27 cellular contexts compared by ENCODE assay signal in the genomic region with DNA sequence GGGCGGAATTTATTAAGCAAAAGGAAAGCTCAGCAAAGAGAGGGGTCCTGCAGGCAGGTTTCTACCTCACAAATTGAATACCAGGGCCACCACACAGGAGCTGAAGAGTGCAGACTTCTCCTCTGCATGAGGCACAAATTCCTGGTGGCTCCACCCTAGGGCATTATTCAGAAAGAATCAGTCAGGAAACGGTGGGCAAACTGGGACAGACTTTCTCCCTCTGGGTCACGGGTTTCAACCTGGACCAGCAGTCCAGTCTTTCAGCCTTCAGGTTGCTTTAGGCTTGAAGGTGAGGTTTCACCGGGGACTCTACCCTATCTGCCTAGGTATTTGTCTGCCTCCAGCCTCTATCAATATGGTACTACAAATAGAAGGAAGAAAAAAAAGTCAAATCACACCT. TPM values are rescaled to one million over a fixed set of nuclear protein-coding genes. Genes with fewer than 3 reads are reported as not detected.
DNase-seq lines count a peak whose midpoint lies in the region; ATAC-seq, FAIRE-seq and TF ChIP-seq lines count a peak whose summit lies in the region.
"Had no signal": no experiment of that assay in that cellular context is flagged by ENCODE, and none has a peak within 500 bp of the region (broad histone marks: within the 10 kb centered on the region; RNA-seq: fewer than 3 reads in every experiment).

No MANE protein-coding gene starts in this region.

- H3K36me3 ChIP-seq in Caco-2 (ENCODE audit: control insufficient read depth, insufficient read depth, low read length) = peaks cover 3% of the 10 kb centered on the region; the same call in 1 of the 2 replicates
- no peaks in the 10 kb centered on the region for H3K36me3 ChIP-seq in mesendoderm (ENCODE audit: control insufficient read depth, insufficient read depth, low read length)
- H3K36me3 ChIP-seq: thoracic aorta, uterus had no signal

- H3K36me3 Mint-ChIP-seq in Caco-2 (ENCODE audit: insufficient read depth, unreplicated experiment) (peaks cover 79% of the 10 kb centered on the region), WTC11 (no peaks in the 10 kb centered on the region)

- H3K4me3 Mint-ChIP-seq in Caco-2 (ENCODE audit: unreplicated experiment) (no peak overlapping the region), WTC11 (no peak overlapping the region)
- H3K4me3 Mint-ChIP-seq in stimulated activated naive CD8-positive, alpha-beta T cell treated with anti-CD3 and anti-CD28 coated beads, Interleukin-15, amount 100 ng/mL, for 72 hours = no peak overlapping the region
- H3K4me3 Mint-ChIP-seq: activated CD4-positive, alpha-beta T cell treated with anti-CD3 and anti-CD28 coated beads, Interleukin-2, amount 10 ng/mL, durations not matched to agents 7 days and 5 days; activated T-cell treated with anti-CD3 and anti-CD28 coated beads, Interleukin-2, amount 50 U/mL, for 4 hours; HFFc6 had no signal

- H3K4me1 ChIP-seq in A549 (peaks cover 71% of the 10 kb centered on the region), Caco-2 (peaks cover 45% of the 10 kb centered on the region), mesendoderm (ENCODE audit: control insufficient read depth, low read depth, low read length) (peaks cover 2% of the 10 kb centered on the region)
- H3K4me1 ChIP-seq: BLaER1, uterus had no signal

- peaks cover 8% of the 10 kb centered on the region for H3K9me3 Mint-ChIP-seq in Caco-2 (ENCODE audit: unreplicated experiment)
- no peaks in the 10 kb centered on the region for H3K9me3 Mint-ChIP-seq in WTC11
- no peaks in the 10 kb centered on the region for H3K9me3 Mint-ChIP-seq in stimulated activated naive CD8-positive, alpha-beta T cell treated with anti-CD3 and anti-CD28 coated beads, Interleukin-15, amount 100 ng/mL, for 72 hours
- H3K9me3 Mint-ChIP-seq: activated CD4-positive, alpha-beta T cell treated with anti-CD3 and anti-CD28 coated beads, Interleukin-2, amount 10 ng/mL, durations not matched to agents 7 days and 5 days; activated T-cell treated with anti-CD3 and anti-CD28 coated beads, Interleukin-2, amount 50 U/mL, for 4 hours; HFFc6 had no signal

- no peak overlapping the region for H2BK15ac ChIP-seq in mesendoderm (replicated peaks; ENCODE audit: low read depth)

- peaks cover 39% of the 10 kb centered on the region for H3K79me2 ChIP-seq in mesendoderm (ENCODE audit: control insufficient read depth, insufficient read depth, low read length)

- WGBS in A549 (ENCODE audit: missing lambda C conversion rate) = 66% methylated on average over 4 of the region's 4 CpGs
- no CpG with 5 or more reads among the region's 4 CpGs for WGBS in mesendoderm (ENCODE audit: extremely low coverage, insufficient coverage, low lambda C conversion rate)

- no peak overlapping the region for H2BK120ac ChIP-seq in mesendoderm (ENCODE audit: low read depth, low read length)

- H3K9me3 ChIP-seq in A549 (no peaks in the 10 kb centered on the region), Caco-2 (no peaks in the 10 kb centered on the region)
- H3K9me3 ChIP-seq: BLaER1, esophagus squamous epithelium, thoracic aorta, uterus had no signal

- no TSS peak for BruUV-seq in Caco-2 (replicated peaks; lab: Mats Ljungman, UMichigan)

- peaks cover 73% of the 10 kb centered on the region for H3K4me1 Mint-ChIP-seq in Caco-2 (ENCODE audit: low read depth, unreplicated experiment)
- H3K4me1 Mint-ChIP-seq in WTC11 = peaks cover 82% of the 10 kb centered on the region
- H3K4me1 Mint-ChIP-seq in stimulated activated naive CD8-positive, alpha-beta T cell treated with anti-CD3 and anti-CD28 coated beads, Interleukin-15, amount 100 ng/mL, for 72 hours = peaks cover 31% of the 10 kb centered on the region

- no peak for TF ChIP-seq EP300 in A549 (IDR thresholded peaks at IDR 0.05)

- H3K79me1 ChIP-seq in mesendoderm (ENCODE audit: low read length) = no peaks in the 10 kb centered on the region

- H3K18ac ChIP-seq in mesendoderm (ENCODE audit: low read length) = no peak overlapping the region

- H2AK5ac ChIP-seq in mesendoderm (ENCODE audit: low read length) = no peak overlapping the region

- H4K8ac ChIP-seq in mesendoderm (ENCODE audit: low read depth, low read length) = no peak overlapping the region

- H3K27ac ChIP-seq in A549 = peak overlapping the region in 1 of 2 experiments; percentile 61; a peak in 3 of 6 replicates
- H3K27ac ChIP-seq in mesendoderm (ENCODE audit: low read depth, low read length) = no peak overlapping the region
- H3K27ac ChIP-seq: BLaER1, esophagus squamous epithelium, GM23248, parathyroid adenoma, uterus, WERI-Rb-1 had no signal

- no peak overlapping the region for H3K56ac ChIP-seq in mesendoderm (ENCODE audit: low read length)

- intact Hi-C loops in Caco-2 (cut with micrococcal nuclease; ENCODE audit: unreplicated experiment) = loop anchor here (1.0 kb wide), 6 partner anchors 24 to 212 kb away; no protein-coding TSS in a partner anchor

- H3K27me3 ChIP-seq in Caco-2 (replicated peaks; ENCODE audit: control insufficient read depth, insufficient read depth, low read length) = no peaks in the 10 kb centered on the region
- no peaks in the 10 kb centered on the region for H3K27me3 ChIP-seq in mesendoderm (ENCODE audit: insufficient read depth, low read length, poor library complexity)
- H3K27me3 ChIP-seq: BLaER1, esophagus squamous epithelium, uterus had no signal

- H2BK5ac ChIP-seq in mesendoderm (ENCODE audit: low read length) = no peak overlapping the region

- H3K4me3 ChIP-seq in A549 (no peak overlapping the region), Caco-2 (ENCODE audit: low read depth, low read length) (no peak overlapping the region), mesendoderm (ENCODE audit: low read length) (no peak overlapping the region)
- H3K4me3 ChIP-seq: BLaER1, esophagus squamous epithelium, GM23248, thoracic aorta, uterus had no signal

- peak overlapping the region; percentile 31; the same call in 1 of the 3 replicates for H3K4me2 ChIP-seq in A549
- no peak overlapping the region for H3K4me2 ChIP-seq in mesendoderm (ENCODE audit: low read length)
- H3K4me2 ChIP-seq: BLaER1 had no signal

- no peak for DNase-seq in A549 (ENCODE audit: low read depth in 1 of 2, low spot score in 1 of 2)
- DNase-seq in Caco-2 = peak in 1 of 2 experiments; percentile 45
- DNase-seq in WTC11 (ENCODE audit: low spot score) = no peak
- DNase-seq in mesendoderm = peak; percentile 59
- DNase-seq in cerebellar cortex (ENCODE audit: low spot score) = no peak
- no peak for DNase-seq in stimulated activated naive CD8-positive, alpha-beta T cell treated with anti-CD3 and anti-CD28 coated beads, Interleukin-15, amount 100 ng/mL, for 72 hours
- DNase-seq in ecto neural progenitor cell (ENCODE audit: low spot score) = no peak
- DNase-seq: activated CD4-positive, alpha-beta T cell treated with anti-CD3 and anti-CD28 coated beads, Interleukin-2, amount 10 ng/mL, durations not matched to agents 7 days and 5 days; activated T-cell treated with anti-CD3 and anti-CD28 coated beads, Interleukin-2, amount 50 U/mL, for 4 hours; central memory CD4-positive, alpha-beta T cell; DMS79 treated with DMSO at 0.1 percent for 48 hours; esophagus squamous epithelium; foreskin melanocyte; GM23248; HFFc6; NCI-H1105; NCI-H1930; NCI-H510A treated with DMSO at 0.1 percent for 48 hours; retina; small intestine; stimulated activated naive CD8-positive, alpha-beta T cell treated with anti-CD3 and anti-CD28 coated beads, Interleukin-15, Interleukin-2, amounts not matched to agents 100 U/mL and 50 U/mL, for 24 hours; T1000; uterus; WERI-Rb-1 had no signal

- peak in 1 of 2 experiments; percentile 27; a peak in 3 of 6 replicates for ATAC-seq in A549
- peak; percentile 33 for ATAC-seq in WTC11
- no peak for ATAC-seq in stimulated activated naive CD8-positive, alpha-beta T cell treated with anti-CD3 and anti-CD28 coated beads, Interleukin-15, amount 100 ng/mL, for 72 hours
- ATAC-seq: activated T-cell treated with anti-CD3 and anti-CD28 coated beads, Interleukin-2, amount 50 U/mL, for 4 hours; stimulated activated naive CD8-positive, alpha-beta T cell treated with anti-CD3 and anti-CD28 coated beads, Interleukin-15, Interleukin-2, amounts not matched to agents 100 U/mL and 50 U/mL, for 24 hours had no signal

- no peak for TF ChIP-seq CTCF in A549 (IDR thresholded peaks at IDR 0.05)
- no peak for TF ChIP-seq CTCF in Caco-2 (IDR thresholded peaks at IDR 0.05; ENCODE audit: insufficient read depth in 1 of 2, low read depth in 1 of 2, low read length in 1 of 2, severe bottlenecking in 1 of 2, unreplicated experiment in 1 of 2)
- TF ChIP-seq CTCF in WTC11 (IDR thresholded peaks at IDR 0.05) = no peak

- no peak for TF ChIP-seq POLR2A in A549 (IDR thresholded peaks at IDR 0.05; ENCODE audit: low read length)

- no peaks in the 10 kb centered on the region for H3K27me3 Mint-ChIP-seq in Caco-2 (ENCODE audit: insufficient read depth, unreplicated experiment)
- no peaks in the 10 kb centered on the region for H3K27me3 Mint-ChIP-seq in WTC11 (ENCODE audit: low read depth)
- no peaks in the 10 kb centered on the region for H3K27me3 Mint-ChIP-seq in stimulated activated naive CD8-positive, alpha-beta T cell treated with anti-CD3 and anti-CD28 coated beads, Interleukin-15, amount 100 ng/mL, for 72 hours
- H3K27me3 Mint-ChIP-seq: activated CD4-positive, alpha-beta T cell treated with anti-CD3 and anti-CD28 coated beads, Interleukin-2, amount 10 ng/mL, durations not matched to agents 7 days and 5 days had no signal

- CTCF ChIA-PET in A549 (lab: Yijun Ruan, JAX) = interaction anchor here (0.8 to 5.9 kb wide), 26 partner anchors 8 to 841 kb away, joined by 3 to 71 read pairs (median 4); no protein-coding TSS in a partner anchor
- CTCF ChIA-PET in Caco-2 (lab: Charles Lee) = interaction anchor here (1.4 to 2.5 kb wide), 7 partner anchors 12 to 211 kb away, joined by 3 to 96 read pairs (median 14); no protein-coding TSS in a partner anchor
- CTCF ChIA-PET in WTC11 (lab: Charles Lee) = interaction anchor here (0.8 to 2.4 kb wide), 15 partner anchors 9 to 217 kb away, joined by 3 to 25 read pairs (median 4); no protein-coding TSS in a partner anchor

- POLR2A ChIA-PET in A549 (lab: Yijun Ruan, JAX) (no interaction called here), Caco-2 (lab: Charles Lee) (no interaction called here), WTC11 (lab: Charles Lee) (no interaction called here)

- no peak overlapping the region for H4K5ac ChIP-seq in mesendoderm (ENCODE audit: low read length)

- no peak for FAIRE-seq in A549 (lab: Jason Lieb, UNC)

- no peak overlapping the region for H3K9ac ChIP-seq in mesendoderm (ENCODE audit: low read length)
- H3K9ac ChIP-seq: BLaER1, GM23248, parathyroid adenoma had no signal

- peak overlapping the region; percentile 12 for H3K27ac Mint-ChIP-seq in Caco-2 (ENCODE audit: unreplicated experiment)
- peak overlapping the region; percentile 88 for H3K27ac Mint-ChIP-seq in WTC11
- no peak overlapping the region for H3K27ac Mint-ChIP-seq in stimulated activated naive CD8-positive, alpha-beta T cell treated with anti-CD3 and anti-CD28 coated beads, Interleukin-15, amount 100 ng/mL, for 72 hours
- H3K27ac Mint-ChIP-seq: activated CD4-positive, alpha-beta T cell treated with anti-CD3 and anti-CD28 coated beads, Interleukin-2, amount 10 ng/mL, durations not matched to agents 7 days and 5 days had no signal

- H3K23ac ChIP-seq in mesendoderm (ENCODE audit: low read length) = no peak overlapping the region

- no peak overlapping the region for H3K4ac ChIP-seq in mesendoderm (ENCODE audit: low read depth, low read length)

- no peak for TF ChIP-seq RAD21 in A549 (conservative IDR thresholded peaks at IDR 0.05 in 1 of 2, IDR thresholded peaks at IDR 0.05 in 1 of 2)

RNA-seq across cellular contexts. Expression of a gene that starts 41.8 kb away (rescaled TPM):
- 160 and 209 TPM in 2 replicates for polyA plus RNA-seq in A549 (2011; rRNA removed)
- polyA plus RNA-seq in A549 (2012; cell fraction: cytosol; rRNA removed) = 35.0 and 40.1 TPM in 2 replicates
- 48.9 and 60.2 TPM in 2 replicates for polyA plus RNA-seq in A549 (2012; cell fraction: nucleus; rRNA removed)
- 89.1 to 142 TPM (median 128 TPM) in 3 replicates for polyA plus RNA-seq in A549 (2017; fragmentation: RNase III; extraction: RNeasy Plus Mini Kit Qiagen cat#74134 plus additional on column Dnase treatment)
- 149 and 161 TPM in 2 replicates for polyA minus RNA-seq in A549 (2011; rRNA and poly(A)+ RNA removed)
- total RNA-seq in Caco-2 (2022) = 181 and 185 TPM in 2 replicates
- 78.4 to 100 TPM (median 82.2 TPM) in 3 replicates for total RNA-seq in WTC11 (2021)
- 81.5 TPM for polyA plus RNA-seq in mesendoderm (2013, experiment 1 of 2)
- 84.2 TPM for polyA plus RNA-seq in mesendoderm (2013, experiment 2 of 2)

Comparison
In these comparisons a context has a peak if more than half of its experiments do, and no peak if none do; other contexts are left out.
1. H3K27ac Mint-ChIP-seq: peak in Caco-2 (single experiment) and WTC11 (single experiment); none in stimulated activated naive CD8-positive, alpha-beta T cell treated with anti-CD3 and anti-CD28 coated beads, Interleukin-15, amount 100 ng/mL, for 72 hours (0 of 2).